8 cellular contexts compared by ENCODE assay signal in the genomic region with DNA sequence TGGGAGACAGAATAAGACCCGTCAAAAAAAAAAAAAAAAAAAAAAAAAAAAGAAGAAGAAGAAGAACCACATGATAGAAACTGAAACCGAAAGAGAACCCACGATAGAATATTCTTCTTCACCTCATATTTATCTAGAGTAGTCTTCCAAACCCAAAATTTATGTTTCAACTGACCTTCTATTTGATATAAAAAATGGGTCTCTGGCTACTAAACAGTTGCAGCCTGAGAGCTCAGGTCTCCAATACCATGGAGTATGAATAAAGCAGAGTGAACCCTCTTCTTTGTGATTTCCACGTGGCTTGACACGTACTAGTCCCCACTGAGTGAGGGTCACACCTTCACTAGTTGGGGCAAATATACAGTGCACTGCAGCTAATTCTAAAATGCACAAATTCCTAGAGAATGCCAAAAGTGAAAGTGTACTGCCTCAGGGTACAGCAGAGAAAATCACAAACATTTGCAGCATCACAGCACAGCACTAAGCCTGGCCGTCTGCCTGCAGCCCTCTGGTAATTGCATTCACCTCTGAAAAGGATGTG. TPM values are rescaled to one million over a fixed set of nuclear protein-coding genes. Genes with fewer than 3 reads are reported as not detected.
A peak's percentile ranks its signal among the peaks of the same experiment; 100 is the strongest.
DNase-seq lines count a peak whose midpoint lies in the region; ATAC-seq lines count a peak whose summit lies in the region.

No MANE protein-coding gene starts in this region.

- H3K9me3 Mint-ChIP-seq in activated naive CD4-positive, alpha-beta T cell treated with anti-CD3 and anti-CD28 coated beads for 36 hours: peaks cover 2% of the 10 kb centered on the region
- peaks cover 11% of the 10 kb centered on the region for H3K9me3 Mint-ChIP-seq in activated naive CD8-positive, alpha-beta T cell treated with anti-CD3 and anti-CD28 coated beads for 36 hours
- H3K9me3 Mint-ChIP-seq in natural killer cell treated with Interleukin-12 subunit alpha and Interleukin-12 subunit beta and Interleukin-15 and Interleukin-18, amount 100 ng/mL, for 72 hours: peaks cover 4% of the 10 kb centered on the region

- peaks cover 11% of the 10 kb centered on the region for H3K4me1 Mint-ChIP-seq in activated naive CD4-positive, alpha-beta T cell treated with anti-CD3 and anti-CD28 coated beads for 36 hours (ENCODE audit: low read depth)
- peaks cover 10% of the 10 kb centered on the region for H3K4me1 Mint-ChIP-seq in activated naive CD8-positive, alpha-beta T cell treated with anti-CD3 and anti-CD28 coated beads for 36 hours
- H3K4me1 Mint-ChIP-seq in natural killer cell treated with Interleukin-12 subunit alpha and Interleukin-12 subunit beta and Interleukin-15 and Interleukin-18, amount 100 ng/mL, for 72 hours (ENCODE audit: low read depth in 2 of 2): peaks cover 5 to 12% of the 10 kb centered on the region in 2 donors

- peak; percentile 53 for ATAC-seq in HG03442 (IDR thresholded peaks at IDR 0.05; ENCODE audit: unreplicated experiment)
- ATAC-seq in natural killer cell treated with Interleukin-12 subunit alpha and Interleukin-12 subunit beta and Interleukin-15 and Interleukin-18, amount 100 ng/mL, for 72 hours: peak; percentile 57 to 59
- no peak for ATAC-seq in GM19467 (IDR thresholded peaks at IDR 0.05; ENCODE audit: unreplicated experiment)

- H3K36me3 Mint-ChIP-seq in activated naive CD4-positive, alpha-beta T cell treated with anti-CD3 and anti-CD28 coated beads for 36 hours (ENCODE audit: low read depth): no peaks in the 10 kb centered on the region
- peaks cover 8% of the 10 kb centered on the region for H3K36me3 Mint-ChIP-seq in activated naive CD8-positive, alpha-beta T cell treated with anti-CD3 and anti-CD28 coated beads for 36 hours
- no peaks in the 10 kb centered on the region for H3K36me3 Mint-ChIP-seq in natural killer cell treated with Interleukin-12 subunit alpha and Interleukin-12 subunit beta and Interleukin-15 and Interleukin-18, amount 100 ng/mL, for 72 hours

- peak overlapping the region; percentile 57 for H3K4me3 Mint-ChIP-seq in activated naive CD4-positive, alpha-beta T cell treated with anti-CD3 and anti-CD28 coated beads for 36 hours
- peak overlapping the region; percentile 57 for H3K4me3 Mint-ChIP-seq in activated naive CD8-positive, alpha-beta T cell treated with anti-CD3 and anti-CD28 coated beads for 36 hours
- H3K4me3 Mint-ChIP-seq in natural killer cell treated with Interleukin-12 subunit alpha and Interleukin-12 subunit beta and Interleukin-15 and Interleukin-18, amount 100 ng/mL, for 72 hours: peak overlapping the region; percentile 78

- CTCF ChIA-PET in activated naive CD4-positive, alpha-beta T cell treated with anti-CD3 and anti-CD28 coated beads for 36 hours (lab: Charles Lee): interaction anchor here (0.6 to 2.3 kb wide), 2 partner anchors 13 to 167 kb away, joined by 3 to 6 read pairs; no protein-coding TSS in a partner anchor

- no peak overlapping the region for H3K27ac Mint-ChIP-seq in activated naive CD4-positive, alpha-beta T cell treated with anti-CD3 and anti-CD28 coated beads for 36 hours
- H3K27ac Mint-ChIP-seq in activated naive CD8-positive, alpha-beta T cell treated with anti-CD3 and anti-CD28 coated beads for 36 hours: peak overlapping the region; percentile 25
- peak overlapping the region in 1 of 2 donors; percentile 32 for H3K27ac Mint-ChIP-seq in natural killer cell treated with Interleukin-12 subunit alpha and Interleukin-12 subunit beta and Interleukin-15 and Interleukin-18, amount 100 ng/mL, for 72 hours

- no peaks in the 10 kb centered on the region for H3K27me3 Mint-ChIP-seq in activated naive CD4-positive, alpha-beta T cell treated with anti-CD3 and anti-CD28 coated beads for 36 hours (ENCODE audit: low read depth)
- H3K27me3 Mint-ChIP-seq in activated naive CD8-positive, alpha-beta T cell treated with anti-CD3 and anti-CD28 coated beads for 36 hours: no peaks in the 10 kb centered on the region
- H3K27me3 Mint-ChIP-seq in natural killer cell treated with Interleukin-12 subunit alpha and Interleukin-12 subunit beta and Interleukin-15 and Interleukin-18, amount 100 ng/mL, for 72 hours: peaks cover 0 to 3% of the 10 kb centered on the region in 2 donors

- DNase-seq in activated naive CD4-positive, alpha-beta T cell treated with anti-CD3 and anti-CD28 coated beads for 36 hours: no peak
- DNase-seq in activated naive CD4-positive, alpha-beta T cell treated with anti-CD3 and anti-CD28 coated beads, Interleukin-2, amount 50 U/mL, for 16 hours: no peak
- DNase-seq in activated naive CD8-positive, alpha-beta T cell treated with anti-CD3 and anti-CD28 coated beads for 36 hours: peak; percentile 1
- no peak for DNase-seq in natural killer cell treated with Interleukin-12 subunit alpha and Interleukin-12 subunit beta and Interleukin-15 and Interleukin-18, amount 100 ng/mL, for 72 hours (ENCODE audit: low spot score)
- DNase-seq in NCI-H1105 (lab: John Stamatoyannopoulos, UW) (no peak), NCI-H510A treated with DMSO at 0.1 percent for 48 hours (lab: John Stamatoyannopoulos, UW) (no peak)

- intact Hi-C loops in activated naive CD4-positive, alpha-beta T cell treated with anti-CD3 and anti-CD28 coated beads for 36 hours (cut with micrococcal nuclease): loop anchor here (1.0 kb wide), 1 partner anchor 31 kb away; the partner anchor contains the start of gene RFC3

RNA-seq across cellular contexts. Expression of gene RFC3, which starts 30.8 kb away (rescaled TPM):
- total RNA-seq in activated naive CD4-positive, alpha-beta T cell treated with anti-CD3 and anti-CD28 coated beads for 36 hours: 10 to 100 TPM; 51.6 TPM
- total RNA-seq in activated naive CD8-positive, alpha-beta T cell treated with anti-CD3 and anti-CD28 coated beads for 36 hours: 10 to 100 TPM; 77.5 to 78.5 TPM
- 10 to 100 TPM; 24.7 to 52.8 TPM for total RNA-seq in natural killer cell treated with Interleukin-12 subunit alpha and Interleukin-12 subunit beta and Interleukin-15 and Interleukin-18, amount 100 ng/mL, for 72 hours
